8 cellular contexts compared by ENCODE assay signal in the genomic region with DNA sequence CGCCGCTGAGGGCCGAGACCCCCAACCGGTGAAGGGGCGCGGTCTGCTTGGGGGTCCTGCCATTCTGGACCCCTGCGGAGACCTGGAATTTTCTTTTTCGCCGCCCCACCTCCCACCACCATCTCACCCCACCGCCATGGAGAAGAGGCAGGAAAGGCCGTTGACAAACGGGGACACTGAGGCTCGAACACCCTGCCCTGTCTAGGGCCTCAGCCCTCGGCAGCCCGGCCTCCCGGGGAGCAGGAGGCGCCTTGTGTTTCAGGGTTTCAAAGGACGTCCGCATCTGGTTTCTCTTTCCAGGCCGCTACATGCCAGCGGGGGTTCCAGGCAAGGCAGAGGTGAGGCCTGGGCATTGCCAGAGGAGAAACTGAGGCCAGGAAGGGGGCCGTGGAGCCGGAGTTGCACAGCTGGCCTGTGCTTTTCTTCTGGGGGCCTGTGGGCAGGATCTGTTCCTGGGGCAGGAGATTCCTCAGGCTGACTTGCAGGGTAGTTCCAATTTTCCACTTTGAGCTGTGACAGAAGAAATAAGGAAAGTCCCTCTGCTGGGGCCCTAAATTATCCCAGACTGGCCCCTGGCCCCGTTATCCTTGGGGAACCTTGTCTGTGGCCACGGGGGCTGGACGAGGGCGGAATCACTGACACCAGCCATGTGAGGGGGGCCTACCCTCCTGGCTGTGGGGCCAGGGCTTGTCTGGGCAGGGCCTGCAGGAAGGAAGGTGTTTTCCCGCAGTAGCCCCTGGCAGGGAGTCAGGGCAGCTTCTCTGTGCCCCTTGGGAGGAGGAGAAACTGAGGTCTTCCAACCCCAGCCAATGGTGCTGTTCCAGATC. TPM values are rescaled to one million over a fixed set of nuclear protein-coding genes. Genes with fewer than 3 reads are reported as not detected.
DNase-seq lines count a peak whose midpoint lies in the region; ATAC-seq, FAIRE-seq and TF ChIP-seq lines count a peak whose summit lies in the region.

No MANE protein-coding gene starts in this region.

- H3K79me2 ChIP-seq in PC-3 (ENCODE audit: low read length): peaks cover 38% of the 10 kb centered on the region

- no peak for DNase-seq in GM12892 (ENCODE audit: insufficient read length)
- no peak for DNase-seq in PC-3
- DNase-seq in endothelial cell (ENCODE audit: low spot score): no peak
- DNase-seq in naive thymus-derived CD4-positive, alpha-beta T cell: no peak
- no peak for DNase-seq in glutamatergic neuron
- DNase-seq in G401 (ENCODE audit: low spot score): no peak
- DNase-seq in stimulated activated CD4-positive, alpha-beta T cell treated with anti-CD3 and anti-CD28 coated beads, Interleukin-4, amount 100 ng/mL, for 4 hours: no peak

- H3K4me1 ChIP-seq in PC-3 (ENCODE audit: insufficient read depth, low read length): peaks cover 30% of the 10 kb centered on the region
- peaks cover 8 to 14% of the 10 kb centered on the region in 2 donors for H3K4me1 ChIP-seq in naive thymus-derived CD4-positive, alpha-beta T cell (ENCODE audit: control insufficient read depth in 2 of 2, insufficient read depth in 2 of 2, low read length in 2 of 2)

- intact Hi-C loops in PC-3 (cut with micrococcal nuclease): loop anchor here (1.0 kb wide), 1 partner anchor 14 kb away; no protein-coding TSS in a partner anchor
- intact Hi-C loops in naive thymus-derived CD4-positive, alpha-beta T cell (cut with micrococcal nuclease): loop anchor here (1.0 to 2.0 kb wide), 13 partner anchors 14 to 1095 kb away; partner anchors contain the start of genes BRAT1 (in 1 of the 2), COX19 (in 1 of the 2), EIF3B (in 1 of the 2) and INTS1 (in 1 of the 2)

- H3K27me3 Mint-ChIP-seq in endothelial cell (ENCODE audit: unreplicated experiment): peaks cover 14% of the 10 kb centered on the region
- peaks cover 0 to 5% (median 0%) of the 10 kb centered on the region in 5 donors for H3K27me3 Mint-ChIP-seq in naive thymus-derived CD4-positive, alpha-beta T cell
- H3K27me3 Mint-ChIP-seq in glutamatergic neuron (ENCODE audit: unreplicated experiment): peaks cover 3% of the 10 kb centered on the region

- POLR2A ChIA-PET in PC-3 (lab: Charles Lee; ENCODE audit: unreplicated experiment): no interaction called here
- POLR2A ChIA-PET in naive thymus-derived CD4-positive, alpha-beta T cell (lab: Charles Lee): interaction anchor here (0.9 kb wide), 1 partner anchor 12 kb away, joined by 7 read pairs; no protein-coding TSS in a partner anchor

- no peak overlapping the region for H2AFZ ChIP-seq in PC-3 (ENCODE audit: low read length)

- peak; percentile 27 for FAIRE-seq in GM12892 (lab: Jason Lieb, UNC)

- TF ChIP-seq CTCF in PC-3 (conservative IDR thresholded peaks at IDR 0.05; ENCODE audit: low read depth, low read length) (no peak), endothelial cell (IDR thresholded peaks at IDR 0.05; ENCODE audit: unreplicated experiment) (no peak), glutamatergic neuron (IDR thresholded peaks at IDR 0.05; ENCODE audit: partially characterized antibody, unreplicated experiment) (no peak)

- in situ Hi-C loops in G401 (cut with HindIII; ENCODE audit: low sequenced_read_pairs): no loop called here

- H3K4me3 ChIP-seq in PC-3 (ENCODE audit: low read length): no peak overlapping the region
- H3K4me3 ChIP-seq in naive thymus-derived CD4-positive, alpha-beta T cell (ENCODE audit: low read length): peak overlapping the region; percentile 50

- H3K27ac Mint-ChIP-seq in endothelial cell (ENCODE audit: unreplicated experiment) (no peak overlapping the region), glutamatergic neuron (ENCODE audit: unreplicated experiment) (no peak overlapping the region)
- peak overlapping the region in 6 of 9 donors; percentile 41 to 80 (median 67) for H3K27ac Mint-ChIP-seq in naive thymus-derived CD4-positive, alpha-beta T cell

- H3K36me3 ChIP-seq in PC-3 (ENCODE audit: low read depth, low read length): no peaks in the 10 kb centered on the region
- no peaks in the 10 kb centered on the region for H3K36me3 ChIP-seq in naive thymus-derived CD4-positive, alpha-beta T cell (ENCODE audit: control insufficient read depth in 2 of 3, insufficient read depth in 3 of 3, low read length in 3 of 3)

- H3K4me1 Mint-ChIP-seq in endothelial cell (ENCODE audit: unreplicated experiment) (peaks cover 32% of the 10 kb centered on the region), glutamatergic neuron (ENCODE audit: low read depth, unreplicated experiment) (peaks cover 3% of the 10 kb centered on the region)
- peaks cover 7 to 25% (median 18%) of the 10 kb centered on the region in 7 donors for H3K4me1 Mint-ChIP-seq in naive thymus-derived CD4-positive, alpha-beta T cell

- H3K36me3 Mint-ChIP-seq in endothelial cell (ENCODE audit: low read depth, unreplicated experiment) (no peaks in the 10 kb centered on the region), glutamatergic neuron (ENCODE audit: unreplicated experiment) (no peaks in the 10 kb centered on the region)
- no peaks in the 10 kb centered on the region for H3K36me3 Mint-ChIP-seq in naive thymus-derived CD4-positive, alpha-beta T cell

- H3K9me3 Mint-ChIP-seq in endothelial cell (ENCODE audit: unreplicated experiment) (no peaks in the 10 kb centered on the region), glutamatergic neuron (ENCODE audit: unreplicated experiment) (peaks cover 2% of the 10 kb centered on the region)
- H3K9me3 Mint-ChIP-seq in naive thymus-derived CD4-positive, alpha-beta T cell: no peaks in the 10 kb centered on the region

- no TSS peak for BruUV-seq in PC-3 (replicated peaks; lab: Mats Ljungman, UMichigan)

- no peaks in the 10 kb centered on the region for H3F3A ChIP-seq in PC-3 (ENCODE audit: low read length, unreplicated experiment)

- H3K9ac ChIP-seq in PC-3 (ENCODE audit: low read length): no peak overlapping the region

- H4K20me1 ChIP-seq in PC-3 (ENCODE audit: low read length): peaks cover 24% of the 10 kb centered on the region

- no peaks in the 10 kb centered on the region for H3K27me3 ChIP-seq in PC-3 (ENCODE audit: low read length)
- H3K27me3 ChIP-seq in naive thymus-derived CD4-positive, alpha-beta T cell (ENCODE audit: control insufficient read depth in 2 of 2, insufficient read depth in 2 of 2, low read length in 2 of 2): no peaks in the 10 kb centered on the region

- TF ChIP-seq POLR2A in GM12892 (IDR thresholded peaks at IDR 0.05; ENCODE audit: low read depth, low read length): no peak

- H3K9me2 ChIP-seq in PC-3 (replicated peaks; ENCODE audit: low read length): no peaks in the 10 kb centered on the region

- H3K4me3 Mint-ChIP-seq in endothelial cell (ENCODE audit: unreplicated experiment) (peak overlapping the region; percentile 31), glutamatergic neuron (ENCODE audit: unreplicated experiment) (no peak overlapping the region)
- H3K4me3 Mint-ChIP-seq in naive thymus-derived CD4-positive, alpha-beta T cell: peak overlapping the region; percentile 49 to 78 (median 74)

- H3K27ac ChIP-seq in PC-3 (ENCODE audit: low read length): no peak overlapping the region
- H3K27ac ChIP-seq in naive thymus-derived CD4-positive, alpha-beta T cell (ENCODE audit: low read depth, low read length): peak overlapping the region; percentile 55

- CTCF ChIA-PET in PC-3 (lab: Charles Lee): no interaction called here
- CTCF ChIA-PET in naive thymus-derived CD4-positive, alpha-beta T cell (lab: Charles Lee): no interaction called here

- no peaks in the 10 kb centered on the region for H3K9me3 ChIP-seq in PC-3 (ENCODE audit: low read length)
- no peaks in the 10 kb centered on the region for H3K9me3 ChIP-seq in naive thymus-derived CD4-positive, alpha-beta T cell (ENCODE audit: control insufficient read depth in 2 of 3, low read length in 3 of 3)

- peak overlapping the region; percentile 37 for H3K4me2 ChIP-seq in PC-3 (ENCODE audit: low read length)

- ATAC-seq in PC-3 (no peak), HG03521 (IDR thresholded peaks at IDR 0.05; ENCODE audit: unreplicated experiment) (no peak)
- no peak for ATAC-seq in naive thymus-derived CD4-positive, alpha-beta T cell

RNA-seq across cellular contexts. Expression of gene MICALL2, which starts 0.9 kb away (rescaled TPM):
- 0.36 TPM for polyA plus RNA-seq in GM12892 (2012; ENCODE audit: missing spikeins)
- total RNA-seq in PC-3 (2014; rRNA removed) (52.8 and 72.6 TPM in 2 replicates), endothelial cell (ENCODE audit: unreplicated experiment) (25.0 TPM), glutamatergic neuron (ENCODE audit: unreplicated experiment) (28.0 TPM)
- 1 to 10 TPM in 4 of 5 experiments, under 1 TPM in 1; 0.89 to 5.0 (median 3.3) TPM for total RNA-seq in naive thymus-derived CD4-positive, alpha-beta T cell
- under 1 TPM; 0.37 to 0.55 TPM for polyA plus RNA-seq in naive thymus-derived CD4-positive, alpha-beta T cell
- 12.3 and 13.0 TPM in 2 replicates for total RNA-seq in G401 (2014; rRNA removed; shearing (Covaris generic))

RNA-seq across cellular contexts. Expression of gene INTS1, which starts 44.0 kb away (rescaled TPM):
- polyA plus RNA-seq in GM12892 (2012; ENCODE audit: missing spikeins): 16.6 TPM
- total RNA-seq in PC-3 (2014; rRNA removed) (62.9 and 92.6 TPM in 2 replicates), endothelial cell (ENCODE audit: unreplicated experiment) (109 TPM), glutamatergic neuron (ENCODE audit: unreplicated experiment) (108 TPM)
- 100 to 1,000 TPM in 4 of 5 experiments, 10 to 100 TPM in 1; 82.0 to 157 (median 111) TPM for total RNA-seq in naive thymus-derived CD4-positive, alpha-beta T cell
- 10 to 100 TPM; 15.1 to 41.6 TPM for polyA plus RNA-seq in naive thymus-derived CD4-positive, alpha-beta T cell
- 96.8 and 104 TPM in 2 replicates for total RNA-seq in G401 (2014; rRNA removed; shearing (Covaris generic))

Comparison
In these comparisons a context has a peak if more than half of its experiments do, and no peak if none do; other contexts are left out.
1. H3K27ac Mint-ChIP-seq: peak in naive thymus-derived CD4-positive, alpha-beta T cell (6 of 9); none in endothelial cell (single experiment) and glutamatergic neuron (single experiment).